ENCODE assay signal across 1 cellular context in the genomic region with DNA sequence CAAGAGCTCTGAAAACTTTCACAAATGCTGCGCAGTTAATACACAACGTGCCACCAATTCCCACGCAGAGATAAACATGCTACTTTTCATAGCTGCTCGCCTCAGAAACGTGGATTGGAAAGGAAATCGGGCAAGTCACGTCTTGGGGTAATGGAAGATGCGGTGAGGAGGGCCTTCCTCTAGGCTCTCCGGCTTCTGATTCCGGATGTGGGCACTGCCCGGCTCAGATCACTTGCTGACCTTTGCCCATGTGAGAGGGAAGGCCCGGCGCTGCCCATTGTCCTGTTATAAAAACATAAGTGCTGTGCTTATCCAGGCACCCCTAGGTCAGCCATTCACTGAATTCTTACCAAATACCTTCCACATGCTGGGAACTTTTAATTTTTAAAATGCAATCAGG.
TF ChIP-seq lines count a peak whose summit lies in the region.

No MANE protein-coding gene starts in this region.

TF ChIP-seq in H1, 55 proteins besides CTCF, POLR2A, EP300 and RAD21:
- TF ChIP-seq RFX5 (IDR thresholded peaks at IDR 0.05; ENCODE audit: borderline replicate concordance, low read depth, low read length), result no peak
- TF ChIP-seq CHD2 (IDR thresholded peaks at IDR 0.05; ENCODE audit: low read length), result no peak
- no peak for TF ChIP-seq BCL11A (IDR thresholded peaks at IDR 0.05; ENCODE audit: low read depth in 2 of 2, low read length in 2 of 2)
- TF ChIP-seq TAF1 (IDR thresholded peaks at IDR 0.05; ENCODE audit: low read depth, low read length), result no peak
TF ChIP-seq in H1: peak in this region for 0.
